In genomic region chr14:70972107-70972976, GRCh38 we compare ENCODE assay signal across 9 cellular contexts.
DNase-seq lines count a peak whose midpoint lies in the region; ATAC-seq, FAIRE-seq and TF ChIP-seq lines count a peak whose summit lies in the region.
"Had no signal": no experiment of that assay in that cellular context is flagged by ENCODE, and none has a peak within 500 bp of the region (broad histone marks: within the 10 kb centered on the region; RNA-seq: fewer than 3 reads in every experiment).

No MANE protein-coding gene starts in this region.

- intact Hi-C loops in Right ventricle myocardium superior (cut with DNase I) = loop anchor here (5.0 kb wide), 2 partner anchors 65 to 155 kb away; partner anchors contain the start of gene PCNX1

- no peak overlapping the region for H2AFZ ChIP-seq in SU-DHL-6 (ENCODE audit: low read depth, low read length, severe bottlenecking)

- peak; percentile 87 for TF ChIP-seq CTCF in GM12872 (IDR thresholded peaks at IDR 0.05; ENCODE audit: insufficient read depth, low read depth, low read length)
- peak; percentile 87 for TF ChIP-seq CTCF in SU-DHL-6 (IDR thresholded peaks at IDR 0.05; ENCODE audit: insufficient read depth, low read length, poor library complexity, severe bottlenecking)
- peak; percentile 97 for TF ChIP-seq CTCF in progenitor cell of endocrine pancreas (IDR thresholded peaks at IDR 0.05; ENCODE audit: unreplicated experiment)

- no peaks in the 10 kb centered on the region for H4K20me1 ChIP-seq in SU-DHL-6 (ENCODE audit: low read depth, low read length)

- H3K27me3 ChIP-seq in SU-DHL-6 (ENCODE audit: low read length) = no peaks in the 10 kb centered on the region

- no peaks in the 10 kb centered on the region for H3K9me3 Mint-ChIP-seq in activated naive CD8-positive, alpha-beta T cell (ENCODE audit: low read depth)
- H3K9me3 Mint-ChIP-seq in progenitor cell of endocrine pancreas (ENCODE audit: low read depth) = no peaks in the 10 kb centered on the region

- DNase-seq in NCI-H128 (lab: John Stamatoyannopoulos, UW; ENCODE audit: unreplicated experiment) = peak; percentile 76
- peak; percentile 76 for DNase-seq in Right ventricle myocardium superior
- DNase-seq in progenitor cell of endocrine pancreas (ENCODE audit: low spot score, unreplicated experiment) = peak; percentile 63
- peak; percentile 77 for DNase-seq in urothelium cell line (ENCODE audit: low spot score)

- no peak overlapping the region for H3K4me3 Mint-ChIP-seq in activated naive CD8-positive, alpha-beta T cell
- H3K4me3 Mint-ChIP-seq in progenitor cell of endocrine pancreas (ENCODE audit: low read depth) = no peak overlapping the region

- H3K9me2 ChIP-seq in SU-DHL-6 (replicated peaks; ENCODE audit: insufficient read depth, low read length) = no peaks in the 10 kb centered on the region

- H3K9me3 ChIP-seq in SU-DHL-6 (ENCODE audit: insufficient read depth, low read length) = no peaks in the 10 kb centered on the region

- peak overlapping the region; percentile 41 for H3K27ac Mint-ChIP-seq in activated naive CD8-positive, alpha-beta T cell
- H3K27ac Mint-ChIP-seq in progenitor cell of endocrine pancreas = peak overlapping the region; percentile 49

- peaks cover 44% of the 10 kb centered on the region for H3K4me1 Mint-ChIP-seq in activated naive CD8-positive, alpha-beta T cell (ENCODE audit: low read depth)
- no peaks in the 10 kb centered on the region for H3K4me1 Mint-ChIP-seq in progenitor cell of endocrine pancreas (ENCODE audit: low read depth)

- no peak overlapping the region for H3K4me3 ChIP-seq in SU-DHL-6 (ENCODE audit: insufficient read depth, low read length, poor library complexity, severe bottlenecking)
- H3K4me3 ChIP-seq: skin epidermis had no signal

- peak; percentile 96 for FAIRE-seq in urothelium cell line (lab: Jason Lieb, UNC)

- no peak overlapping the region for H3K4me2 ChIP-seq in SU-DHL-6 (ENCODE audit: low read depth, low read length, poor library complexity, severe bottlenecking)

- H3K27me3 Mint-ChIP-seq in activated naive CD8-positive, alpha-beta T cell = no peaks in the 10 kb centered on the region
- no peaks in the 10 kb centered on the region for H3K27me3 Mint-ChIP-seq in progenitor cell of endocrine pancreas

- H3K36me3 ChIP-seq in SU-DHL-6 (ENCODE audit: low read length) = no peaks in the 10 kb centered on the region

- no peak overlapping the region for H3K9ac ChIP-seq in SU-DHL-6 (ENCODE audit: low read length)

- no peak overlapping the region for H3K27ac ChIP-seq in SU-DHL-6 (ENCODE audit: low read depth, low read length)

- H3F3A ChIP-seq in SU-DHL-6 (ENCODE audit: insufficient read depth) = no peaks in the 10 kb centered on the region

- peaks cover under 1% of the 10 kb centered on the region for H3K36me3 Mint-ChIP-seq in activated naive CD8-positive, alpha-beta T cell
- H3K36me3 Mint-ChIP-seq in progenitor cell of endocrine pancreas (ENCODE audit: insufficient read depth) = peaks cover 8% of the 10 kb centered on the region

- ATAC-seq in Right ventricle myocardium superior (ENCODE audit: poor library complexity) (peak; percentile 95), HG03196 (IDR thresholded peaks at IDR 0.05; ENCODE audit: unreplicated experiment) (no peak)

- no peaks in the 10 kb centered on the region for H3K79me2 ChIP-seq in SU-DHL-6 (ENCODE audit: insufficient read depth, low read length)
